1 cellular context compared by ENCODE assay signal in the genomic region with DNA sequence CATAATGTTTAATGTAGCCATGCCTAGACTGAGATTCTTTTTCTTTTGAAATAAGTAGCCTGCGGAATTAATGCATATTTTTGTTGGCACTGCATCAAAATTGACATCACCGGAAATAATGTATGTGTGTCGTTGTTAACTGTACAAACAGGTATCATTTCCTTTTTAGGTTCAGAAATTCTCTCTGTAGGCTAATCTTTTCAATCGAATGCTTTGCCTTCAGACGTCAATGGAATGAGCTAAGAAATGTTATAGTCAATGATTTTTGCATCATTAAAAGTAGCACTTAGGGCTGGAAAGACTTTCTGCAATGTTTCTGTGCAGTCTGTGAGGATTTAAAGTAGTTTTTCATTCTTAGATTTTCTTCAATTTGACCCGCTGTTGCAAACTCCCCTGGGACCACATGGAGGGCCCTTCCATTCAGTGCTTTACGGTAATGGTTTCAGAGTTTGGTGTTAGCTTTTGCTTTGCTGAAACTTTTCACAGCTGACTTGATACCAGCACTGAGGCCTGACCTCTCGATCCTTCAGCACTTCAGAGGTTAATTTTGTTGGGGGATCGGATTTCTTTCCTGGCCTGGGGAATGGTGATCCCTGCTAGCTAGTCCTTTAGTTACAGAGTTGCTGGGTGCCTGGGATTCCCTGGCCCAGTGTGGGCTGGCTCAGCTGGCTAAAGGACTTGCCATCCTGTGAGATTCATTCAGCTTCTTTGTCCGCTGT.
A peak's percentile ranks its signal among the peaks of the same experiment; 100 is the strongest.
TF ChIP-seq lines count a peak whose summit lies in the region.

No MANE protein-coding gene starts in this region.

TF ChIP-seq in HepG2, 621 proteins besides CTCF, POLR2A, EP300 and RAD21 (continued from another document and continues in another):
- TF ChIP-seq, protein P1, sequence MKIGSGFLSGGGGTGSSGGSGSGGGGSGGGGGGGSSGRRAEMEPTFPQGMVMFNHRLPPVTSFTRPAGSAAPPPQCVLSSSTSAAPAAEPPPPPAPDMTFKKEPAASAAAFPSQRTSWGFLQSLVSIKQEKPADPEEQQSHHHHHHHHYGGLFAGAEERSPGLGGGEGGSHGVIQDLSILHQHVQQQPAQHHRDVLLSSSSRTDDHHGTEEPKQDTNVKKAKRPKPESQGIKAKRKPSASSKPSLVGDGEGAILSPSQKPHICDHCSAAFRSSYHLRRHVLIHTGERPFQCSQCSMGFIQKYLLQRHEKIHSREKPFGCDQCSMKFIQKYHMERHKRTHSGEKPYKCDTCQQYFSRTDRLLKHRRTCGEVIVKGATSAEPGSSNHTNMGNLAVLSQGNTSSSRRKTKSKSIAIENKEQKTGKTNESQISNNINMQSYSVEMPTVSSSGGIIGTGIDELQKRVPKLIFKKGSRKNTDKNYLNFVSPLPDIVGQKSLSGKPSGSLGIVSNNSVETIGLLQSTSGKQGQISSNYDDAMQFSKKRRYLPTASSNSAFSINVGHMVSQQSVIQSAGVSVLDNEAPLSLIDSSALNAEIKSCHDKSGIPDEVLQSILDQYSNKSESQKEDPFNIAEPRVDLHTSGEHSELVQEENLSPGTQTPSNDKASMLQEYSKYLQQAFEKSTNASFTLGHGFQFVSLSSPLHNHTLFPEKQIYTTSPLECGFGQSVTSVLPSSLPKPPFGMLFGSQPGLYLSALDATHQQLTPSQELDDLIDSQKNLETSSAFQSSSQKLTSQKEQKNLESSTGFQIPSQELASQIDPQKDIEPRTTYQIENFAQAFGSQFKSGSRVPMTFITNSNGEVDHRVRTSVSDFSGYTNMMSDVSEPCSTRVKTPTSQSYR (CRISPR knock-in tag; IDR thresholded peaks at IDR 0.05; ENCODE audit: borderline replicate concordance), result no peak
- TF ChIP-seq, protein P2, sequence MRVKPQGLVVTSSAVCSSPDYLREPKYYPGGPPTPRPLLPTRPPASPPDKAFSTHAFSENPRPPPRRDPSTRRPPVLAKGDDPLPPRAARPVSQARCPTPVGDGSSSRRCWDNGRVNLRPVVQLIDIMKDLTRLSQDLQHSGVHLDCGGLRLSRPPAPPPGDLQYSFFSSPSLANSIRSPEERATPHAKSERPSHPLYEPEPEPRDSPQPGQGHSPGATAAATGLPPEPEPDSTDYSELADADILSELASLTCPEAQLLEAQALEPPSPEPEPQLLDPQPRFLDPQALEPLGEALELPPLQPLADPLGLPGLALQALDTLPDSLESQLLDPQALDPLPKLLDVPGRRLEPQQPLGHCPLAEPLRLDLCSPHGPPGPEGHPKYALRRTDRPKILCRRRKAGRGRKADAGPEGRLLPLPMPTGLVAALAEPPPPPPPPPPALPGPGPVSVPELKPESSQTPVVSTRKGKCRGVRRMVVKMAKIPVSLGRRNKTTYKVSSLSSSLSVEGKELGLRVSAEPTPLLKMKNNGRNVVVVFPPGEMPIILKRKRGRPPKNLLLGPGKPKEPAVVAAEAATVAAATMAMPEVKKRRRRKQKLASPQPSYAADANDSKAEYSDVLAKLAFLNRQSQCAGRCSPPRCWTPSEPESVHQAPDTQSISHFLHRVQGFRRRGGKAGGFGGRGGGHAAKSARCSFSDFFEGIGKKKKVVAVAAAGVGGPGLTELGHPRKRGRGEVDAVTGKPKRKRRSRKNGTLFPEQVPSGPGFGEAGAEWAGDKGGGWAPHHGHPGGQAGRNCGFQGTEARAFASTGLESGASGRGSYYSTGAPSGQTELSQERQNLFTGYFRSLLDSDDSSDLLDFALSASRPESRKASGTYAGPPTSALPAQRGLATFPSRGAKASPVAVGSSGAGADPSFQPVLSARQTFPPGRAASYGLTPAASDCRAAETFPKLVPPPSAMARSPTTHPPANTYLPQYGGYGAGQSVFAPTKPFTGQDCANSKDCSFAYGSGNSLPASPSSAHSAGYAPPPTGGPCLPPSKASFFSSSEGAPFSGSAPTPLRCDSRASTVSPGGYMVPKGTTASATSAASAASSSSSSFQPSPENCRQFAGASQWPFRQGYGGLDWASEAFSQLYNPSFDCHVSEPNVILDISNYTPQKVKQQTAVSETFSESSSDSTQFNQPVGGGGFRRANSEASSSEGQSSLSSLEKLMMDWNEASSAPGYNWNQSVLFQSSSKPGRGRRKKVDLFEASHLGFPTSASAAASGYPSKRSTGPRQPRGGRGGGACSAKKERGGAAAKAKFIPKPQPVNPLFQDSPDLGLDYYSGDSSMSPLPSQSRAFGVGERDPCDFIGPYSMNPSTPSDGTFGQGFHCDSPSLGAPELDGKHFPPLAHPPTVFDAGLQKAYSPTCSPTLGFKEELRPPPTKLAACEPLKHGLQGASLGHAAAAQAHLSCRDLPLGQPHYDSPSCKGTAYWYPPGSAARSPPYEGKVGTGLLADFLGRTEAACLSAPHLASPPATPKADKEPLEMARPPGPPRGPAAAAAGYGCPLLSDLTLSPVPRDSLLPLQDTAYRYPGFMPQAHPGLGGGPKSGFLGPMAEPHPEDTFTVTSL (CRISPR knock-in tag; IDR thresholded peaks at IDR 0.05; ENCODE audit: borderline replicate concordance), result no peak
- TF ChIP-seq KDM5B (CRISPR knock-in tag; IDR thresholded peaks at IDR 0.05; ENCODE audit: borderline replicate concordance) (0 out of 2 replicates have a peak, but pooled peaks have one; percentile 28), EHMT2 (IDR thresholded peaks at IDR 0.05; ENCODE audit: borderline replicate concordance, low read depth, low read length) (no peak), PAX8 (CRISPR knock-in tag; IDR thresholded peaks at IDR 0.05; ENCODE audit: borderline replicate concordance) (no peak), SYNCRIP (IDR thresholded peaks at IDR 0.05; ENCODE audit: insufficient read depth, low read depth, low read length) (no peak), ZNF205 (CRISPR knock-in tag; IDR thresholded peaks at IDR 0.05) (no peak), ONECUT2 (CRISPR knock-in tag; IDR thresholded peaks at IDR 0.05) (no peak), SIN3B (IDR thresholded peaks at IDR 0.05; ENCODE audit: low read length) (no peak), ELF3 (CRISPR knock-in tag; IDR thresholded peaks at IDR 0.05) (no peak), TEAD3 (CRISPR knock-in tag; optimal IDR thresholded peaks at IDR 0.05; ENCODE audit: borderline replicate concordance) (no peak), ZNF296 (CRISPR knock-in tag; conservative IDR thresholded peaks at IDR 0.05) (no peak), SIN3A (IDR thresholded peaks at IDR 0.05; ENCODE audit: borderline replicate concordance, low read depth, low read length) (0 out of 2 replicates have a peak, but pooled peaks have one; percentile 29), REXO4 (CRISPR knock-in tag; IDR thresholded peaks at IDR 0.05; ENCODE audit: borderline replicate concordance) (no peak), BCL6 (CRISPR knock-in tag; IDR thresholded peaks at IDR 0.05) (peak; percentile 47), CREM (IDR thresholded peaks at IDR 0.05) (no peak), CREM (CRISPR knock-in tag; IDR thresholded peaks at IDR 0.05) (no peak), ZNF121 (CRISPR knock-in tag; IDR thresholded peaks at IDR 0.05) (0 out of 2 replicates have a peak, but pooled peaks have one; percentile 14), ELF4 (CRISPR knock-in tag; IDR thresholded peaks at IDR 0.05; ENCODE audit: borderline replicate concordance) (no peak), ZNF567 (CRISPR knock-in tag; IDR thresholded peaks at IDR 0.05; ENCODE audit: borderline replicate concordance) (0 out of 2 replicates have a peak, but pooled peaks have one; percentile 61), STAG1 (CRISPR knock-in tag; IDR thresholded peaks at IDR 0.05) (no peak)
- TF ChIP-seq, protein P3, sequence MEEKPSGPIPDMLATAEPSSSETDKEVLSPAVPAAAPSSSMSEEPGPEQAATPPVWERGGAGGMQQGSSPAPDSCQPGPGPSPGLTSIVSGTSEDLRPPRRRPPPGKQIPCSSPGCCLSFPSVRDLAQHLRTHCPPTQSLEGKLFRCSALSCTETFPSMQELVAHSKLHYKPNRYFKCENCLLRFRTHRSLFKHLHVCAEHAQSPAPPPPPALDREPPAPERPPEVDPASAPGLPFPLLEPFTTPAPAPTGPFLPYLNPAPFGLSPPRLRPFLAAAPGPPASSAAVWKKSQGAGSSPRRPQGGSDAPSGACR (CRISPR knock-in tag; IDR thresholded peaks at IDR 0.05), result no peak
- TF ChIP-seq, protein P4, sequence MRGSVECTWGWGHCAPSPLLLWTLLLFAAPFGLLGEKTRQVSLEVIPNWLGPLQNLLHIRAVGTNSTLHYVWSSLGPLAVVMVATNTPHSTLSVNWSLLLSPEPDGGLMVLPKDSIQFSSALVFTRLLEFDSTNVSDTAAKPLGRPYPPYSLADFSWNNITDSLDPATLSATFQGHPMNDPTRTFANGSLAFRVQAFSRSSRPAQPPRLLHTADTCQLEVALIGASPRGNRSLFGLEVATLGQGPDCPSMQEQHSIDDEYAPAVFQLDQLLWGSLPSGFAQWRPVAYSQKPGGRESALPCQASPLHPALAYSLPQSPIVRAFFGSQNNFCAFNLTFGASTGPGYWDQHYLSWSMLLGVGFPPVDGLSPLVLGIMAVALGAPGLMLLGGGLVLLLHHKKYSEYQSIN (CRISPR knock-in tag; IDR thresholded peaks at IDR 0.05; ENCODE audit: borderline replicate concordance), result no peak
- TF ChIP-seq, protein P5, sequence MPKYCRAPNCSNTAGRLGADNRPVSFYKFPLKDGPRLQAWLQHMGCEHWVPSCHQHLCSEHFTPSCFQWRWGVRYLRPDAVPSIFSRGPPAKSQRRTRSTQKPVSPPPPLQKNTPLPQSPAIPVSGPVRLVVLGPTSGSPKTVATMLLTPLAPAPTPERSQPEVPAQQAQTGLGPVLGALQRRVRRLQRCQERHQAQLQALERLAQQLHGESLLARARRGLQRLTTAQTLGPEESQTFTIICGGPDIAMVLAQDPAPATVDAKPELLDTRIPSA (CRISPR knock-in tag; IDR thresholded peaks at IDR 0.05; ENCODE audit: borderline replicate concordance), result no peak
- TF ChIP-seq, protein P6, sequence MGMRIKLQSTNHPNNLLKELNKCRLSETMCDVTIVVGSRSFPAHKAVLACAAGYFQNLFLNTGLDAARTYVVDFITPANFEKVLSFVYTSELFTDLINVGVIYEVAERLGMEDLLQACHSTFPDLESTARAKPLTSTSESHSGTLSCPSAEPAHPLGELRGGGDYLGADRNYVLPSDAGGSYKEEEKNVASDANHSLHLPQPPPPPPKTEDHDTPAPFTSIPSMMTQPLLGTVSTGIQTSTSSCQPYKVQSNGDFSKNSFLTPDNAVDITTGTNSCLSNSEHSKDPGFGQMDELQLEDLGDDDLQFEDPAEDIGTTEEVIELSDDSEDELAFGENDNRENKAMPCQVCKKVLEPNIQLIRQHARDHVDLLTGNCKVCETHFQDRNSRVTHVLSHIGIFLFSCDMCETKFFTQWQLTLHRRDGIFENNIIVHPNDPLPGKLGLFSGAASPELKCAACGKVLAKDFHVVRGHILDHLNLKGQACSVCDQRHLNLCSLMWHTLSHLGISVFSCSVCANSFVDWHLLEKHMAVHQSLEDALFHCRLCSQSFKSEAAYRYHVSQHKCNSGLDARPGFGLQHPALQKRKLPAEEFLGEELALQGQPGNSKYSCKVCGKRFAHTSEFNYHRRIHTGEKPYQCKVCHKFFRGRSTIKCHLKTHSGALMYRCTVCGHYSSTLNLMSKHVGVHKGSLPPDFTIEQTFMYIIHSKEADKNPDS (CRISPR knock-in tag; IDR thresholded peaks at IDR 0.05), result no peak
- TF ChIP-seq, protein P7, sequence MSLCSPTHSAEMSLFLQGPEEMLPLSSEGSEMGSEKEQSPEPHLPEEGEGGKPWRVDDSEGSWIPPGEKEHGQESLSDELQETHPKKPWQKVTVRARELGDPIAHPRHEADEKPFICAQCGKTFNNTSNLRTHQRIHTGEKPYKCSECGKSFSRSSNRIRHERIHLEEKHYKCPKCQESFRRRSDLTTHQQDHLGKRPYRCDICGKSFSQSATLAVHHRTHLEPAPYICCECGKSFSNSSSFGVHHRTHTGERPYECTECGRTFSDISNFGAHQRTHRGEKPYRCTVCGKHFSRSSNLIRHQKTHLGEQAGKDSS (CRISPR knock-in tag; IDR thresholded peaks at IDR 0.05; ENCODE audit: borderline replicate concordance, low read depth), result no peak
- TF ChIP-seq, protein P8, sequence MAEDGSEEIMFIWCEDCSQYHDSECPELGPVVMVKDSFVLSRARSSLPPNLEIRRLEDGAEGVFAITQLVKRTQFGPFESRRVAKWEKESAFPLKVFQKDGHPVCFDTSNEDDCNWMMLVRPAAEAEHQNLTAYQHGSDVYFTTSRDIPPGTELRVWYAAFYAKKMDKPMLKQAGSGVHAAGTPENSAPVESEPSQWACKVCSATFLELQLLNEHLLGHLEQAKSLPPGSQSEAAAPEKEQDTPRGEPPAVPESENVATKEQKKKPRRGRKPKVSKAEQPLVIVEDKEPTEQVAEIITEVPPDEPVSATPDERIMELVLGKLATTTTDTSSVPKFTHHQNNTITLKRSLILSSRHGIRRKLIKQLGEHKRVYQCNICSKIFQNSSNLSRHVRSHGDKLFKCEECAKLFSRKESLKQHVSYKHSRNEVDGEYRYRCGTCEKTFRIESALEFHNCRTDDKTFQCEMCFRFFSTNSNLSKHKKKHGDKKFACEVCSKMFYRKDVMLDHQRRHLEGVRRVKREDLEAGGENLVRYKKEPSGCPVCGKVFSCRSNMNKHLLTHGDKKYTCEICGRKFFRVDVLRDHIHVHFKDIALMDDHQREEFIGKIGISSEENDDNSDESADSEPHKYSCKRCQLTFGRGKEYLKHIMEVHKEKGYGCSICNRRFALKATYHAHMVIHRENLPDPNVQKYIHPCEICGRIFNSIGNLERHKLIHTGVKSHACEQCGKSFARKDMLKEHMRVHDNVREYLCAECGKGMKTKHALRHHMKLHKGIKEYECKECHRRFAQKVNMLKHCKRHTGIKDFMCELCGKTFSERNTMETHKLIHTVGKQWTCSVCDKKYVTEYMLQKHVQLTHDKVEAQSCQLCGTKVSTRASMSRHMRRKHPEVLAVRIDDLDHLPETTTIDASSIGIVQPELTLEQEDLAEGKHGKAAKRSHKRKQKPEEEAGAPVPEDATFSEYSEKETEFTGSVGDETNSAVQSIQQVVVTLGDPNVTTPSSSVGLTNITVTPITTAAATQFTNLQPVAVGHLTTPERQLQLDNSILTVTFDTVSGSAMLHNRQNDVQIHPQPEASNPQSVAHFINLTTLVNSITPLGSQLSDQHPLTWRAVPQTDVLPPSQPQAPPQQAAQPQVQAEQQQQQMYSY (CRISPR knock-in tag; IDR thresholded peaks at IDR 0.05), result no peak
- TF ChIP-seq, protein P9, sequence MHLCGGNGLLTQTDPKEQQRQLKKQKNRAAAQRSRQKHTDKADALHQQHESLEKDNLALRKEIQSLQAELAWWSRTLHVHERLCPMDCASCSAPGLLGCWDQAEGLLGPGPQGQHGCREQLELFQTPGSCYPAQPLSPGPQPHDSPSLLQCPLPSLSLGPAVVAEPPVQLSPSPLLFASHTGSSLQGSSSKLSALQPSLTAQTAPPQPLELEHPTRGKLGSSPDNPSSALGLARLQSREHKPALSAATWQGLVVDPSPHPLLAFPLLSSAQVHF (CRISPR knock-in tag; IDR thresholded peaks at IDR 0.05), result no peak
- TF ChIP-seq, protein P10, sequence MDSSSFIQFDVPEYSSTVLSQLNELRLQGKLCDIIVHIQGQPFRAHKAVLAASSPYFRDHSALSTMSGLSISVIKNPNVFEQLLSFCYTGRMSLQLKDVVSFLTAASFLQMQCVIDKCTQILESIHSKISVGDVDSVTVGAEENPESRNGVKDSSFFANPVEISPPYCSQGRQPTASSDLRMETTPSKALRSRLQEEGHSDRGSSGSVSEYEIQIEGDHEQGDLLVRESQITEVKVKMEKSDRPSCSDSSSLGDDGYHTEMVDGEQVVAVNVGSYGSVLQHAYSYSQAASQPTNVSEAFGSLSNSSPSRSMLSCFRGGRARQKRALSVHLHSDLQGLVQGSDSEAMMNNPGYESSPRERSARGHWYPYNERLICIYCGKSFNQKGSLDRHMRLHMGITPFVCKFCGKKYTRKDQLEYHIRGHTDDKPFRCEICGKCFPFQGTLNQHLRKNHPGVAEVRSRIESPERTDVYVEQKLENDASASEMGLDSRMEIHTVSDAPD (CRISPR knock-in tag; IDR thresholded peaks at IDR 0.05), result no peak
